In the genomic region with DNA sequence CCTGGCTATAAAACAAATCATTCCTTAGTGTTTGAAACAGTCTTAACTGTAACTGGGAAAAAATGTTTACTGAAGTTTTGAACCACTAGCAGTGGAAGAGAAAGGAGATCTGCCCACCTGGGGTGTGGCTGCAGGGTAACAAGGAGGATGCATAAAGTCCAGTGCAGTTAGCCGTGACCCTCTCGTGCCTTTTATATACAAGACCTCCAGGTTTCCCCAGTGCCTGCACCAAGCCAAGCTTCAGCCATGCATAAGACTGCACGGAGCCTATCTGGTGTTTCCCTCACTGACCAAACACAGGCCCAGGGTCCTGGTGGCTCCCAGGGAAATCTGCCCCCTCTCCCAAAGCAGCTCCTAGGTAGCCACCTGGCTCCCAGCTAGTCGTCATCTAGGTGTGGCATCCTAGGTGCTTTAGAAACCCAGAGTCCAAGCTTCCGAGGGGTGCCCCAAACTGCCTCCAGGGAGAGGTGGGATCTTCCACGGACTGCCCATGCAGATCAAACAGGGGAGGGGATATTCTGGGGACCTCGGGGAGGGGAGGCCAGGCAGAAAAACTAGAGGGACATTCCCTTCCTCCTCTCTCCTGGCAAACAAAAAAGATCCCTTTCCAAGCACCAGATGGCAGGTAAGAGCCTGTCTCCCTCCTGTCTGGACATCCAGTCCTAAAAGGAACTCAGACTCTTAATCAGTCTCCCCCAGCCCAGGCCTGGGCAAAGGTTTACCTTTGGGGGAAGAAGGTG, we compare ENCODE assay signal across 8 cellular contexts. TPM values are rescaled to one million over a fixed set of nuclear protein-coding genes. Genes with fewer than 3 reads are reported as not detected.
A peak's percentile ranks its signal among the peaks of the same experiment; 100 is the strongest.
DNase-seq lines count a peak whose midpoint lies in the region; ATAC-seq and TF ChIP-seq lines count a peak whose summit lies in the region.

No MANE protein-coding gene starts in this region.

- peaks cover 42 to 68% of the 10 kb centered on the region in 2 experiments; a peak in 3 of 4 replicates for H3K4me1 ChIP-seq in SK-N-SH (ENCODE audit: control insufficient read depth in 1 of 2, insufficient read depth in 2 of 2, low read depth in 1 of 2, low read length in 1 of 2)

- H3K4me1 Mint-ChIP-seq in activated CD8-positive, alpha-beta T cell treated with anti-CD3 and anti-CD28 coated beads for 36 hours (ENCODE audit: low read depth), result peaks cover 29% of the 10 kb centered on the region

- H3K4me2 ChIP-seq in SK-N-SH, result peak overlapping the region; percentile 83

- H3K9me2 ChIP-seq in SK-N-SH, result no peaks in the 10 kb centered on the region

- H3K36me3 ChIP-seq in SK-N-SH (replicated peaks in 1 of 2; ENCODE audit: control insufficient read depth in 1 of 2, insufficient read depth in 2 of 2, low read length in 1 of 2), result peaks cover 4 to 6% of the 10 kb centered on the region in 2 experiments

- TF ChIP-seq RAD21 in SK-N-SH (IDR thresholded peaks at IDR 0.05; ENCODE audit: low read length), result peak; percentile 11; the same call in 1 of the 2 replicates

- peaks cover 7% of the 10 kb centered on the region for H3F3A ChIP-seq in SK-N-SH (replicated peaks; ENCODE audit: insufficient read depth)

- peaks cover 70% of the 10 kb centered on the region for H4K20me1 ChIP-seq in SK-N-SH (ENCODE audit: insufficient read depth)

- no peak overlapping the region for H2AFZ ChIP-seq in SK-N-SH (ENCODE audit: low read depth)

- TF ChIP-seq CTCF in SK-N-SH (IDR thresholded peaks at IDR 0.05), result 0 out of 2 replicates have a peak, but pooled peaks have one; percentile 25
- TF ChIP-seq CTCF in activated CD8-positive, alpha-beta T cell treated with anti-CD3 and anti-CD28 coated beads for 36 hours (IDR thresholded peaks at IDR 0.05), result no peak

- no peaks in the 10 kb centered on the region for H3K27me3 ChIP-seq in SK-N-SH (ENCODE audit: insufficient read depth)

- WGBS in SK-N-SH (ENCODE audit: low lambda C conversion rate), result 49% methylated on average over 6 of the region's 7 CpGs

- CTCF ChIA-PET in SK-N-SH (lab: Yijun Ruan, JAX), result interaction anchor here (0.9 to 2.2 kb wide), 14 partner anchors 14 to 298 kb away, joined by 3 to 15 read pairs (median 3); no protein-coding TSS in a partner anchor
- CTCF ChIA-PET in activated CD8-positive, alpha-beta T cell treated with anti-CD3 and anti-CD28 coated beads for 36 hours (lab: Charles Lee), result interaction anchor here (1.3 to 3.3 kb wide), 2 partner anchors 22 to 153 kb away, joined by 9 to 11 read pairs; no protein-coding TSS in a partner anchor

- H3K4me3 Mint-ChIP-seq in activated CD8-positive, alpha-beta T cell treated with anti-CD3 and anti-CD28 coated beads for 36 hours, result peak overlapping the region; percentile 79

- H3K36me3 Mint-ChIP-seq in activated CD8-positive, alpha-beta T cell treated with anti-CD3 and anti-CD28 coated beads for 36 hours (ENCODE audit: low read depth), result no peaks in the 10 kb centered on the region

- peak overlapping the region; percentile 94 for H3K9ac ChIP-seq in SK-N-SH

- no peak overlapping the region for H3K27ac Mint-ChIP-seq in activated CD8-positive, alpha-beta T cell treated with anti-CD3 and anti-CD28 coated beads for 36 hours

- H3K79me2 ChIP-seq in SK-N-SH (ENCODE audit: insufficient read depth), result peaks cover 77% of the 10 kb centered on the region

- TF ChIP-seq EP300 in SK-N-SH (IDR thresholded peaks at IDR 0.05; ENCODE audit: borderline replicate concordance in 1 of 2, low read depth in 1 of 2, low read length in 1 of 2), result no peak

- POLR2A ChIA-PET in SK-N-SH (lab: Yijun Ruan, JAX), result interaction anchor here (1.2 kb wide), 1 partner anchor 48 kb away, joined by 3 read pairs; no protein-coding TSS in a partner anchor
- POLR2A ChIA-PET in activated CD8-positive, alpha-beta T cell treated with anti-CD3 and anti-CD28 coated beads for 36 hours (lab: Charles Lee), result no interaction called here

- intact Hi-C loops in activated CD8-positive, alpha-beta T cell treated with anti-CD3 and anti-CD28 coated beads for 36 hours (cut with micrococcal nuclease), result no loop called here

- H3K9me3 ChIP-seq in SK-N-SH (no peaks in the 10 kb centered on the region), iPS-18c (ENCODE audit: control insufficient read depth, insufficient read depth, low read length) (no peaks in the 10 kb centered on the region)

- ATAC-seq in SK-N-SH treated with all-trans-retinoic acid at 6 μM for 48 hours (no peak), GM18907 (IDR thresholded peaks at IDR 0.05; ENCODE audit: unreplicated experiment) (no peak), HG03196 (IDR thresholded peaks at IDR 0.05; ENCODE audit: unreplicated experiment) (no peak), HG02938 (IDR thresholded peaks at IDR 0.05; ENCODE audit: unreplicated experiment) (no peak)
- no peak for ATAC-seq in activated CD8-positive, alpha-beta T cell treated with anti-CD3 and anti-CD28 coated beads for 36 hours

- DNase-seq in SK-N-SH (no peak), substantia nigra (lab: John Stamatoyannopoulos, UW) (no peak)
- DNase-seq in activated CD8-positive, alpha-beta T cell treated with anti-CD3 and anti-CD28 coated beads for 36 hours, result no peak

- H3K27me3 Mint-ChIP-seq in activated CD8-positive, alpha-beta T cell treated with anti-CD3 and anti-CD28 coated beads for 36 hours, result peaks cover 4% of the 10 kb centered on the region

- H3K4me3 ChIP-seq in SK-N-SH (ENCODE audit: low read depth in 2 of 2, low read length in 1 of 2) (peak overlapping the region; percentile 68 to 78), iPS-18c (ENCODE audit: insufficient read depth, low read depth, low read length) (peak overlapping the region; percentile 62)

- no peaks in the 10 kb centered on the region for H3K9me3 Mint-ChIP-seq in activated CD8-positive, alpha-beta T cell treated with anti-CD3 and anti-CD28 coated beads for 36 hours

- H3K27ac ChIP-seq in SK-N-SH (ENCODE audit: low read depth in 2 of 2, low read length in 1 of 2), result peak overlapping the region; percentile 57 to 91; a peak in 3 of 4 replicates
- H3K27ac ChIP-seq in substantia nigra (ENCODE audit: low read depth, low read length, poor library complexity, severe bottlenecking), result peak overlapping the region; percentile 98

TF ChIP-seq in SK-N-SH, 30 proteins besides CTCF, POLR2A, EP300 and RAD21 (continues in another document):
- no peak for TF ChIP-seq TCF12 (IDR thresholded peaks at IDR 0.05)
- no peak for TF ChIP-seq EZH2phosphoT487 (IDR thresholded peaks at IDR 0.05; ENCODE audit: borderline replicate concordance, low read depth)
- no peak; the same call in 1 of the 2 replicates for TF ChIP-seq SMC3 (IDR thresholded peaks at IDR 0.05; ENCODE audit: low read depth, low read length)
- TF ChIP-seq POLR2AphosphoS5 (IDR thresholded peaks at IDR 0.05; ENCODE audit: low read depth, low read length), result no peak
- no peak for TF ChIP-seq FOXJ3 (CRISPR knock-in tag; IDR thresholded peaks at IDR 0.05)

TF ChIP-seq in SK-N-SH treated with all-trans-retinoic acid at 6 μM for 48 hours, 23 proteins besides CTCF, POLR2A, EP300 and RAD21 (continues in another document):
- no peak for TF ChIP-seq OSR1 (CRISPR knock-in tag; IDR thresholded peaks at IDR 0.05)
- no peak for TF ChIP-seq CSDC2 (CRISPR knock-in tag; IDR thresholded peaks at IDR 0.05)
- TF ChIP-seq ZC3H10 (CRISPR knock-in tag; IDR thresholded peaks at IDR 0.05), result no peak
- no peak for TF ChIP-seq BACH2 (CRISPR knock-in tag; IDR thresholded peaks at IDR 0.05; ENCODE audit: borderline replicate concordance)
- TF ChIP-seq RARB (CRISPR knock-in tag; IDR thresholded peaks at IDR 0.05), result no peak
- TF ChIP-seq, protein P1, sequence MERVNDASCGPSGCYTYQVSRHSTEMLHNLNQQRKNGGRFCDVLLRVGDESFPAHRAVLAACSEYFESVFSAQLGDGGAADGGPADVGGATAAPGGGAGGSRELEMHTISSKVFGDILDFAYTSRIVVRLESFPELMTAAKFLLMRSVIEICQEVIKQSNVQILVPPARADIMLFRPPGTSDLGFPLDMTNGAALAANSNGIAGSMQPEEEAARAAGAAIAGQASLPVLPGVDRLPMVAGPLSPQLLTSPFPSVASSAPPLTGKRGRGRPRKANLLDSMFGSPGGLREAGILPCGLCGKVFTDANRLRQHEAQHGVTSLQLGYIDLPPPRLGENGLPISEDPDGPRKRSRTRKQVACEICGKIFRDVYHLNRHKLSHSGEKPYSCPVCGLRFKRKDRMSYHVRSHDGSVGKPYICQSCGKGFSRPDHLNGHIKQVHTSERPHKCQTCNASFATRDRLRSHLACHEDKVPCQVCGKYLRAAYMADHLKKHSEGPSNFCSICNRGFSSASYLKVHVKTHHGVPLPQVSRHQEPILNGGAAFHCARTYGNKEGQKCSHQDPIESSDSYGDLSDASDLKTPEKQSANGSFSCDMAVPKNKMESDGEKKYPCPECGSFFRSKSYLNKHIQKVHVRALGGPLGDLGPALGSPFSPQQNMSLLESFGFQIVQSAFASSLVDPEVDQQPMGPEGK (CRISPR knock-in tag; IDR thresholded peaks at IDR 0.05; ENCODE audit: borderline replicate concordance), result no peak
- TF ChIP-seq GLIS3 (CRISPR knock-in tag; IDR thresholded peaks at IDR 0.05), result no peak
- no peak for TF ChIP-seq ZNF8 (CRISPR knock-in tag; IDR thresholded peaks at IDR 0.05)
- no peak for TF ChIP-seq ZFP3 (CRISPR knock-in tag; IDR thresholded peaks at IDR 0.05)
- no peak for TF ChIP-seq TOX (CRISPR knock-in tag; IDR thresholded peaks at IDR 0.05; ENCODE audit: borderline replicate concordance)
- TF ChIP-seq, protein P2, sequence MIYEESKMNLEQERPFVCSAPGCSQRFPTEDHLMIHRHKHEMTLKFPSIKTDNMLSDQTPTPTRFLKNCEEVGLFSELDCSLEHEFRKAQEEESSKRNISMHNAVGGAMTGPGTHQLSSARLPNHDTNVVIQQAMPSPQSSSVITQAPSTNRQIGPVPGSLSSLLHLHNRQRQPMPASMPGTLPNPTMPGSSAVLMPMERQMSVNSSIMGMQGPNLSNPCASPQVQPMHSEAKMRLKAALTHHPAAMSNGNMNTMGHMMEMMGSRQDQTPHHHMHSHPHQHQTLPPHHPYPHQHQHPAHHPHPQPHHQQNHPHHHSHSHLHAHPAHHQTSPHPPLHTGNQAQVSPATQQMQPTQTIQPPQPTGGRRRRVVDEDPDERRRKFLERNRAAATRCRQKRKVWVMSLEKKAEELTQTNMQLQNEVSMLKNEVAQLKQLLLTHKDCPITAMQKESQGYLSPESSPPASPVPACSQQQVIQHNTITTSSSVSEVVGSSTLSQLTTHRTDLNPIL (CRISPR knock-in tag; IDR thresholded peaks at IDR 0.05; ENCODE audit: low read depth), result no peak
- TF ChIP-seq SNAI2 (CRISPR knock-in tag; IDR thresholded peaks at IDR 0.05), result no peak

RNA-seq across cellular contexts. Expression of a gene that starts 2.7 kb away (rescaled TPM):
- 20.5 and 26.0 TPM in 2 replicates for polyA plus RNA-seq in SK-N-SH (2012; rRNA removed)
- polyA plus RNA-seq in SK-N-SH (2012; cell fraction: cytosol; rRNA removed), result 14.2 and 18.7 TPM in 2 replicates
- polyA plus RNA-seq in SK-N-SH (2012; cell fraction: nucleus; rRNA removed), result 21.7 and 22.0 TPM in 2 replicates
- 1 to 10 TPM; 2.8 to 3.2 TPM for total RNA-seq in activated CD8-positive, alpha-beta T cell treated with anti-CD3 and anti-CD28 coated beads for 36 hours
